ENCODE assay signal across 19 cellular contexts in genomic region chr12:123794027-123794426, GRCh38. TPM values are rescaled to one million over a fixed set of nuclear protein-coding genes. Genes with fewer than 3 reads are reported as not detected.
DNase-seq lines count a peak whose midpoint lies in the region; ATAC-seq, FAIRE-seq and TF ChIP-seq lines count a peak whose summit lies in the region.
"Had no signal": no experiment of that assay in that cellular context is flagged by ENCODE, and none has a peak within 500 bp of the region (broad histone marks: within the 10 kb centered on the region; RNA-seq: fewer than 3 reads in every experiment).

No MANE protein-coding gene starts in this region.

- intact Hi-C loops in HCT116 (cut with micrococcal nuclease) (no loop called here), K562 (cut with micrococcal nuclease) (no loop called here), pancreas (cut with DNase I) (no loop called here)

- H3K4me3 ChIP-seq in A549: no peak overlapping the region
- no peak overlapping the region for H3K4me3 ChIP-seq in HCT116 (replicated peaks in 1 of 2; ENCODE audit: low read depth in 1 of 2, low read length in 2 of 2)
- H3K4me3 ChIP-seq in K562: no peak overlapping the region
- no peak overlapping the region for H3K4me3 ChIP-seq in pancreas
- H3K4me3 ChIP-seq: BLaER1 had no signal

- RAD21 ChIA-PET in HCT116 (lab: Charles Lee; ENCODE audit: low non-redundant PET in 1 of 2, low total read pairs in 2 of 2, uncharacterized antibody in 2 of 2, unreplicated experiment in 2 of 2): no interaction called here

- no peaks in the 10 kb centered on the region for H4K20me1 ChIP-seq in HCT116 (ENCODE audit: insufficient read depth)
- H4K20me1 ChIP-seq in K562 (replicated peaks; ENCODE audit: control insufficient read depth, insufficient read depth, low read length): no peaks in the 10 kb centered on the region
- H4K20me1 ChIP-seq: BLaER1 had no signal

- H3K79me2 ChIP-seq in HCT116 (ENCODE audit: insufficient read depth, low read length) (no peaks in the 10 kb centered on the region), K562 (ENCODE audit: control insufficient read depth, insufficient read depth, low read length) (no peaks in the 10 kb centered on the region)

- no peak overlapping the region for H3K4me2 ChIP-seq in A549
- no peak overlapping the region for H3K4me2 ChIP-seq in HCT116 (ENCODE audit: low read length)
- no peak overlapping the region for H3K4me2 ChIP-seq in K562 (ENCODE audit: insufficient read depth, low read length)
- H3K4me2 ChIP-seq: BLaER1 had no signal

- in situ Hi-C loops in K562 (cut with MboI): no loop called here

- peaks cover 7% of the 10 kb centered on the region; the same call in 1 of the 3 replicates for H3K9me3 ChIP-seq in A549
- no peaks in the 10 kb centered on the region for H3K9me3 ChIP-seq in HCT116 (ENCODE audit: control insufficient read depth in 1 of 2, insufficient read depth in 1 of 2, low read depth in 1 of 2, low read length in 2 of 2)
- no peaks in the 10 kb centered on the region for H3K9me3 ChIP-seq in K562 (replicated peaks; ENCODE audit: control insufficient read depth, insufficient read depth, low read depth, low read length)
- H3K9me3 ChIP-seq in pancreas: no peaks in the 10 kb centered on the region

- POLR2A ChIA-PET in A549 (lab: Yijun Ruan, JAX) (no interaction called here), HCT116 (lab: Charles Lee) (no interaction called here), K562 (lab: Yijun Ruan, JAX) (no interaction called here)

- H3K27ac ChIP-seq in A549: no peak overlapping the region
- no peak overlapping the region for H3K27ac ChIP-seq in HCT116 (ENCODE audit: low read depth, low read length)
- no peak overlapping the region for H3K27ac ChIP-seq in K562 (ENCODE audit: extremely low read depth, low read depth, low read length)
- no peak overlapping the region for H3K27ac ChIP-seq in pancreas
- H3K27ac ChIP-seq: BLaER1, C4-2B had no signal

- ATAC-seq in A549 (no peak), HCT116 (no peak), K562 (no peak), pancreas (no peak)
- ATAC-seq: CD8-positive, alpha-beta T cell had no signal

- H3K36me3 ChIP-seq in HCT116 (ENCODE audit: control insufficient read depth in 1 of 2, insufficient read depth in 2 of 2, low read length in 2 of 2): no peaks in the 10 kb centered on the region
- H3K36me3 ChIP-seq in K562 (ENCODE audit: control insufficient read depth, insufficient read depth, low read length): no peaks in the 10 kb centered on the region
- H3K36me3 ChIP-seq in pancreas: no peaks in the 10 kb centered on the region
- H3K36me3 ChIP-seq: BLaER1 had no signal

- CTCF ChIA-PET in A549 (lab: Yijun Ruan, JAX) (no interaction called here), HCT116 (lab: Charles Lee) (no interaction called here), K562 (lab: Yijun Ruan, JAX; ENCODE audit: low intra/inter-chr PET ratio) (no interaction called here)

- H3K9ac ChIP-seq in HCT116 (ENCODE audit: low read length) (no peak overlapping the region), K562 (ENCODE audit: insufficient read depth in 1 of 2, low read depth in 2 of 2, low read length in 2 of 2) (no peak overlapping the region)
- H3K9ac ChIP-seq: BLaER1 had no signal

- TF ChIP-seq CTCF in A549 (IDR thresholded peaks at IDR 0.05) (no peak), HCT116 (IDR thresholded peaks at IDR 0.05 in 2 of 3, conservative IDR thresholded peaks at IDR 0.05 in 1 of 3; ENCODE audit: borderline replicate concordance in 1 of 3, insufficient read depth in 1 of 3, low read depth in 2 of 3, low read length in 2 of 3) (no peak), K562 (IDR thresholded peaks at IDR 0.05 in 2 of 3, conservative IDR thresholded peaks at IDR 0.05 in 1 of 3; ENCODE audit: insufficient read depth in 2 of 3, low read depth in 1 of 3, low read length in 3 of 3) (no peak), pancreas (IDR thresholded peaks at IDR 0.05) (no peak)

- H3K9me2 ChIP-seq in HCT116 (ENCODE audit: insufficient read depth): no peaks in the 10 kb centered on the region

- DNase-seq in A549 (ENCODE audit: low read depth in 1 of 2, low spot score in 1 of 2): no peak
- DNase-seq in HCT116 (ENCODE audit: low read depth, low spot score): no peak
- peak; percentile 26 for DNase-seq in NCI-H146 treated with DMSO at 0.1 percent for 48 hours (lab: John Stamatoyannopoulos, UW; ENCODE audit: unreplicated experiment)
- DNase-seq in K562 (ENCODE audit: extremely low read depth in 1 of 4, low spot score in 3 of 4): no peak
- no peak for DNase-seq in RKO (ENCODE audit: low spot score)
- no peak for DNase-seq in NCI-H510A treated with DMSO at 0.1 percent for 48 hours (lab: John Stamatoyannopoulos, UW)
- DNase-seq in pancreas: no peak
- DNase-seq: Caco-2; CD4-positive, CD25-positive, alpha-beta regulatory T cell; CD8-positive, alpha-beta T cell; DMS153; DND-41; GOT3; H9; HFFc6 had no signal

- FAIRE-seq in A549 (lab: Jason Lieb, UNC) (no peak), K562 (lab: Jason Lieb, UNC) (no peak), pancreas (lab: Jason Lieb, UNC) (no peak)
- FAIRE-seq: G401.6, GM12892 had no signal

- H3K4me1 ChIP-seq in A549 (no peaks in the 10 kb centered on the region), HCT116 (ENCODE audit: control insufficient read depth in 1 of 2, insufficient read depth in 2 of 2, low read length in 2 of 2) (no peaks in the 10 kb centered on the region), K562 (replicated peaks in 1 of 2; ENCODE audit: control insufficient read depth in 2 of 2, insufficient read depth in 2 of 2, low read length in 2 of 2) (no peaks in the 10 kb centered on the region), pancreas (no peaks in the 10 kb centered on the region)
- H3K4me1 ChIP-seq: BLaER1, Caco-2 had no signal

- BruUV-seq in HCT116 (replicated peaks; lab: Mats Ljungman, UMichigan): no TSS peak
- BruUV-seq in K562 (replicated peaks; lab: Mats Ljungman, UMichigan): no TSS peak

- TF ChIP-seq RAD21 in A549 (conservative IDR thresholded peaks at IDR 0.05 in 1 of 2, IDR thresholded peaks at IDR 0.05 in 1 of 2) (no peak), HCT116 (IDR thresholded peaks at IDR 0.05; ENCODE audit: low read depth) (no peak), K562 (CRISPR knock-in tag; conservative IDR thresholded peaks at IDR 0.05 in 1 of 2, IDR thresholded peaks at IDR 0.05 in 1 of 2) (no peak)

- TF ChIP-seq EP300 in A549 (IDR thresholded peaks at IDR 0.05) (no peak), K562 (IDR thresholded peaks at IDR 0.05; ENCODE audit: low read length) (no peak)

- H2AFZ ChIP-seq in HCT116 (ENCODE audit: low read depth, low read length, poor library complexity, severe bottlenecking) (no peak overlapping the region), K562 (ENCODE audit: low read depth, low read length) (no peak overlapping the region)

- TF ChIP-seq POLR2A in A549 (IDR thresholded peaks at IDR 0.05; ENCODE audit: low read length) (no peak), HCT116 (IDR thresholded peaks at IDR 0.05; ENCODE audit: borderline replicate concordance, extremely low read depth, insufficient read depth, insufficient read length) (no peak), K562 (conservative IDR thresholded peaks at IDR 0.05) (no peak)

- WGBS in A549 (ENCODE audit: missing lambda C conversion rate): 59% methylated on average over 7 of the region's 7 CpGs
- 48% methylated on average over 7 of the region's 7 CpGs for WGBS in K562 (ENCODE audit: insufficient coverage, low coverage, missing lambda C conversion rate)
- 57 to 70% methylated on average over 7 of the region's 7 CpGs for WGBS in pancreas, 2 donors

- no peaks in the 10 kb centered on the region for H3K9me1 ChIP-seq in K562 (ENCODE audit: control insufficient read depth, insufficient read depth, low read length)

- no peaks in the 10 kb centered on the region for H3K27me3 ChIP-seq in HCT116 (ENCODE audit: insufficient read depth, low read length)
- H3K27me3 ChIP-seq in K562 (ENCODE audit: control insufficient read depth in 2 of 2, insufficient read depth in 2 of 2, low read length in 2 of 2): peaks cover 3 to 13% of the 10 kb centered on the region in 2 experiments; a peak in 2 of 5 replicates
- no peaks in the 10 kb centered on the region for H3K27me3 ChIP-seq in pancreas
- H3K27me3 ChIP-seq: BLaER1 had no signal

TF ChIP-seq in A549, 52 proteins besides CTCF, POLR2A, EP300 and RAD21:
- TF ChIP-seq CEBPB (IDR thresholded peaks at IDR 0.05) (peak; percentile 11 to 20; a peak in 1 of 4 replicates), HEYL (CRISPR knock-in tag; IDR thresholded peaks at IDR 0.05) (no peak)

TF ChIP-seq in HCT116, 20 proteins besides CTCF, POLR2A, EP300 and RAD21 (continues in another document):
- TF ChIP-seq CEBPB (IDR thresholded peaks at IDR 0.05; ENCODE audit: low read depth): 0 out of 2 replicates have a peak, but pooled peaks have one; percentile 17

RNA-seq across cellular contexts. Expression of gene DNAH10, which starts 31.9 kb away (rescaled TPM):
- 0.36 and 0.39 TPM in 2 replicates for polyA plus RNA-seq in A549 (2011; rRNA removed)
- polyA plus RNA-seq in A549 (2012; cell fraction: cytosol; rRNA removed): 0.12 and 0.21 TPM in 2 replicates
- 0.25 and 0.32 TPM in 2 replicates for polyA plus RNA-seq in A549 (2012; cell fraction: nucleus; rRNA removed)
- 0.14 to 0.37 TPM (median 0.37 TPM) in 3 replicates for polyA plus RNA-seq in A549 (2017; fragmentation: RNase III; extraction: RNeasy Plus Mini Kit Qiagen cat#74134 plus additional on column Dnase treatment)
- 0.88 and 1.1 TPM in 2 replicates for polyA minus RNA-seq in A549 (2011; rRNA and poly(A)+ RNA removed)
- total RNA-seq in HCT116 (2021; ENCODE audit: unreplicated experiment): 1.3 TPM
- polyA plus RNA-seq in HCT116 (2012): 0.41 and 0.87 TPM in 2 replicates
- 0.16 and 0.46 TPM in 2 replicates for total RNA-seq in K562 (2011; cell fraction: chromatin; rRNA removed; ENCODE audit: low replicate concordance)
- under 0.01 and 0.13 TPM in 2 replicates for total RNA-seq in K562 (2011; cell fraction: nucleolus; rRNA removed)
- 0.07 TPM in 1 of 2 replicates, not detected in the other for total RNA-seq in K562 (2011; cell fraction: nucleoplasm; rRNA removed)
- 0.05 and 0.08 TPM in 2 replicates for total RNA-seq in K562 (2014; rRNA removed)
- total RNA-seq in K562 (2014; rRNA removed; fragmentation: Illumina TruSeq; extraction: Trizol): 0.03 and 0.04 TPM in 2 replicates
- total RNA-seq in K562 (2015; rRNA removed; fragmentation: Illumina TruSeq; extraction: Trizol): 0.04 TPM in 2 replicates
- total RNA-seq in K562 (2021): 0.04 and 0.07 TPM in 2 replicates
- polyA plus RNA-seq in K562 (2011; rRNA removed): 0.01 and 0.06 TPM in 2 replicates
- under 0.01 TPM in 1 of 2 replicates, not detected in the other for polyA plus RNA-seq in K562 (2011; cell fraction: cytosol; rRNA removed)
- 0.15 and 0.26 TPM in 2 replicates for polyA plus RNA-seq in K562 (2011; cell fraction: nucleus; rRNA removed)
- polyA plus RNA-seq in K562 (2012): 0.07 and 0.54 TPM in 2 replicates
- 0.01 TPM in 2 replicates for polyA plus RNA-seq in K562 (2014; fragmentation: Illumina TruSeq; extraction: Trizol)
- polyA plus RNA-seq in K562 (2014; fragmentation: Nextera tagmentation; extraction: Ambion mirVana): under 1 TPM in 1 of 2 experiments, not detected in 1; 0.01 TPM
- 0.01 TPM in 1 of 2 replicates, not detected in the other for polyA plus RNA-seq in K562 (2014; rRNA removed)
- 0.07 and 0.18 TPM in 2 replicates for polyA minus RNA-seq in K562 (2011; rRNA and poly(A)+ RNA removed)
- not detected in 2 replicates for polyA minus RNA-seq in K562 (2011; cell fraction: cytosol; rRNA and poly(A)+ RNA removed)
- polyA minus RNA-seq in K562 (2011; cell fraction: nucleus; rRNA and poly(A)+ RNA removed): 0.11 and 0.13 TPM in 2 replicates
- under 1 TPM in 5 of 6 donors, not detected in 1; 0.08 to 0.59 (median 0.14) TPM for total RNA-seq in pancreas
- polyA plus RNA-seq in pancreas: under 1 TPM; 0.02 to 0.04 TPM

Comparison
In these comparisons a context has a peak if more than half of its experiments do, and no peak if none do; other contexts are left out.
1. Of the 35 proteins assayed by ChIP-seq in both K562 and A549: peak only in K562: none; only in A549: none; in both: CEBPB; in neither: 34.